ENCODE assay signal across 8 cellular contexts in genomic region chr18:46281185-46282176, GRCh38.
DNase-seq lines count a peak whose midpoint lies in the region; ATAC-seq and TF ChIP-seq lines count a peak whose summit lies in the region.

No MANE protein-coding gene starts in this region.

- peaks cover 24% of the 10 kb centered on the region for H3K4me1 ChIP-seq in SJSA1 (replicated peaks)
- H3K4me1 ChIP-seq in vagina, result no peaks in the 10 kb centered on the region

- no peak overlapping the region for H3K27ac ChIP-seq in SJSA1
- no peak overlapping the region for H3K27ac ChIP-seq in vagina

- intact Hi-C loops in vagina (cut with DNase I), result loop anchor here (5.0 kb wide), 1 partner anchor 381 kb away; no protein-coding TSS in a partner anchor

- peak; percentile 79 for ATAC-seq in GM21786 (IDR thresholded peaks at IDR 0.05; ENCODE audit: unreplicated experiment)

- no peak overlapping the region for H3K4me3 ChIP-seq in SJSA1
- no peak overlapping the region for H3K4me3 ChIP-seq in vagina

- no peaks in the 10 kb centered on the region for H3K27me3 ChIP-seq in SJSA1 (replicated peaks)
- H3K27me3 ChIP-seq in vagina, result no peaks in the 10 kb centered on the region

- H3K36me3 ChIP-seq in SJSA1 (no peaks in the 10 kb centered on the region), vagina (no peaks in the 10 kb centered on the region)

- TF ChIP-seq CTCF in vagina (IDR thresholded peaks at IDR 0.05), result peak; percentile 64 to 83 (median 77)

- no peak for TF ChIP-seq POLR2A in vagina (IDR thresholded peaks at IDR 0.05)

- H3K9me3 ChIP-seq in SJSA1 (replicated peaks), result no peaks in the 10 kb centered on the region
- no peaks in the 10 kb centered on the region for H3K9me3 ChIP-seq in vagina

- peak; percentile 68 for DNase-seq in Daoy (ENCODE audit: low read depth)
- peak; percentile 51 for DNase-seq in LoVo (ENCODE audit: low spot score)
- peak; percentile 74 to 81 for DNase-seq in SJSA1 (ENCODE audit: low read depth in 1 of 2, low spot score in 2 of 2)
- peak; percentile 59 for DNase-seq in activated naive CD4-positive, alpha-beta T cell treated with Interleukin-2 at 50 U/mL for 16 hours
- DNase-seq in globus pallidus (ENCODE audit: low spot score), result peak; percentile 57
- DNase-seq in pons (ENCODE audit: low spot score), result peak; percentile 70
- no peak for DNase-seq in vagina (ENCODE audit: extremely low spot score in 2 of 2)

Comparison
In these comparisons a context has a peak if more than half of its experiments do, and no peak if none do; other contexts are left out.
1. DNase-seq: peak in Daoy (single experiment), LoVo (single experiment), SJSA1 (2 of 2), activated naive CD4-positive, alpha-beta T cell treated with Interleukin-2 at 50 U/mL for 16 hours (single experiment), globus pallidus (single experiment) and pons (single experiment); none in vagina (0 of 2).